In the genomic region with DNA sequence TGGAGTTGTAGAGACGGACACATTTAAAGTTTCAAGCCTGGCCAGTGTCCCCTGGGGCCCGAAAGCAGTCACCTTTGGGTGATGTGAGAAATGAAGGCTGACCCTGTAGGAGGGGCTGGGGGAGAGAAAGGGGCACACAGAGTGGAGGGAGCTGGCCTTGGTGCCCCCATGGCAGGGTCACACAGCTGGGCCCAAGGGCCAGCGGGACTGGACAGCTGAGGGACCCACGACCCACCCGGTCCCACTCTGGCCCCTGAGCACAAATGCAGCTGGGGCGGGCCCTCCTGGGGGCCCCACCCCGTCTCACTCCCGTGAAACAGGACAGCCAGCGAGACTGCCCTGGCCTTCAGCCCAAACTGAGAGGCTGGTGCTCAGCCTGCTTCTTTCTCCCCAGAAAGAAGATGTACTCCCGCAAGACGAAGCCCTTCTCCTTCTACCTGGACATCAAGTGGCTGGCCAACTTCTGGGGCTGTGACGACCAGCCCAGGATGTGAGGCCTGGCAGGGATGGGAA, we compare ENCODE assay signal across 28 cellular contexts. TPM values are rescaled to one million over a fixed set of nuclear protein-coding genes. Genes with fewer than 3 reads are reported as not detected.
"Had no signal": no experiment of that assay in that cellular context is flagged by ENCODE, and none has a peak within 500 bp of the region (broad histone marks: within the 10 kb centered on the region; RNA-seq: fewer than 3 reads in every experiment).

No MANE protein-coding gene starts in this region.

- H3K36me3 ChIP-seq: cardiac muscle cell, heart right ventricle, left ventricle myocardium inferior, sigmoid colon had no signal

- H3K27ac Mint-ChIP-seq: activated naive CD4-positive, alpha-beta T cell treated with anti-CD3 and anti-CD28 coated beads, Interleukin-2, amount 50 U/mL, for 24 hours; dendritic cell treated with granulocyte-macrophage colony-stimulating factor and Interleukin-4, amounts not matched to agents 40 ng/mL and 50 ng/mL, for 4 days; memory B cell; stimulated activated naive B cell treated with anti-CD40 and anti-IgM and Interleukin-4, amounts not matched to agents 10 μg/mL and 1 μg/mL and 100 μg/mL, for 72 hours; WTC11 had no signal

- H3K9me3 ChIP-seq: body of pancreas, heart right ventricle, left ventricle myocardium inferior, sigmoid colon, testis had no signal

- H3K27me3 ChIP-seq: body of pancreas, cardiac muscle cell, testis had no signal

- H3K9me3 Mint-ChIP-seq: activated naive CD4-positive, alpha-beta T cell treated with anti-CD3 and anti-CD28 coated beads, Interleukin-2, amount 50 U/mL, for 24 hours; dendritic cell treated with granulocyte-macrophage colony-stimulating factor and Interleukin-4, amounts not matched to agents 40 ng/mL and 50 ng/mL, for 4 days; memory B cell; naive B cell; stimulated activated naive B cell treated with anti-CD40 and anti-IgM and Interleukin-4, amounts not matched to agents 10 μg/mL and 1 μg/mL and 100 μg/mL, for 72 hours; type B pancreatic cell; WTC11 had no signal

- ATAC-seq: body of pancreas; heart right ventricle; stimulated activated naive B cell treated with anti-CD40 and anti-IgM and Interleukin-4, amounts not matched to agents 10 μg/mL and 1 μg/mL and 100 μg/mL, for 72 hours had no signal

- H3K27ac ChIP-seq: body of pancreas, cardiac muscle cell, heart right ventricle, left ventricle myocardium inferior, sigmoid colon, testis had no signal

- H3K27me3 Mint-ChIP-seq: activated naive CD4-positive, alpha-beta T cell treated with anti-CD3 and anti-CD28 coated beads, Interleukin-2, amount 50 U/mL, for 24 hours; dendritic cell treated with granulocyte-macrophage colony-stimulating factor and Interleukin-4, amounts not matched to agents 40 ng/mL and 50 ng/mL, for 4 days; naive B cell; type B pancreatic cell had no signal

- H3K36me3 Mint-ChIP-seq: activated naive CD4-positive, alpha-beta T cell treated with anti-CD3 and anti-CD28 coated beads, Interleukin-2, amount 50 U/mL, for 24 hours; memory B cell; naive B cell; stimulated activated naive B cell treated with anti-CD40 and anti-IgM and Interleukin-4, amounts not matched to agents 10 μg/mL and 1 μg/mL and 100 μg/mL, for 72 hours; type B pancreatic cell; WTC11 had no signal

- H3K4me1 Mint-ChIP-seq: activated naive CD4-positive, alpha-beta T cell treated with anti-CD3 and anti-CD28 coated beads, Interleukin-2, amount 50 U/mL, for 24 hours; memory B cell; naive B cell; stimulated activated naive B cell treated with anti-CD40 and anti-IgM and Interleukin-4, amounts not matched to agents 10 μg/mL and 1 μg/mL and 100 μg/mL, for 72 hours; WTC11 had no signal

- DNase-seq: activated CD4-positive, alpha-beta T cell treated with anti-CD3 and anti-CD28 coated beads for 4 hours; activated CD4-positive, alpha-beta T cell treated with anti-CD3 and anti-CD28 coated beads, Interleukin-2, amount 50 U/mL, for 48 hours; anterior cingulate cortex; effector CD4-positive, alpha-beta T cell; heart right ventricle; left ventricle myocardium inferior; naive B cell; occipital lobe; sigmoid colon; stimulated activated CD4-positive, alpha-beta T cell treated with anti-CD3 and anti-CD28 coated beads, Interleukin-2, amount 100 ng/mL, for 48 hours; stimulated activated CD8-positive, alpha-beta memory T cell treated with anti-CD3 and anti-CD28 coated beads, Interleukin-4, amount 100 ng/mL, for 48 hours; stimulated activated naive B cell treated with anti-CD40 and anti-IgM and Interleukin-4, amounts not matched to agents 10 μg/mL and 1 μg/mL and 100 μg/mL, for 72 hours; T1000 had no signal

- H3K4me3 ChIP-seq: body of pancreas, cardiac muscle cell, heart right ventricle, left ventricle myocardium inferior, sigmoid colon, smooth muscle cell, testis had no signal

- H3K4me3 Mint-ChIP-seq: activated naive CD4-positive, alpha-beta T cell treated with anti-CD3 and anti-CD28 coated beads, Interleukin-2, amount 50 U/mL, for 24 hours; dendritic cell treated with granulocyte-macrophage colony-stimulating factor and Interleukin-4, amounts not matched to agents 40 ng/mL and 50 ng/mL, for 4 days; memory B cell; naive B cell; stimulated activated naive B cell treated with anti-CD40 and anti-IgM and Interleukin-4, amounts not matched to agents 10 μg/mL and 1 μg/mL and 100 μg/mL, for 72 hours; type B pancreatic cell; WTC11 had no signal

- H3K4me1 ChIP-seq: body of pancreas, heart right ventricle, left ventricle myocardium inferior, sigmoid colon had no signal

- H3K4me2 ChIP-seq: smooth muscle cell had no signal

RNA-seq across cellular contexts. Expression of a gene that starts 6.1 kb away (rescaled TPM):
- total RNA-seq: activated CD8-positive, alpha-beta memory T cell treated with anti-CD3 and anti-CD28 coated beads for 36 hours; epithelial cell of proximal tubule; fibroblast of villous mesenchyme; heart right ventricle; left ventricle myocardium inferior; occipital lobe; sigmoid colon; smooth muscle cell; T-helper 1 cell treated with Interleukin-12 subunit alpha and Interleukin-12 subunit beta and Interleukin-4 antibody, amounts not matched to agents 30 ng/mL and 1 ng/mL, for 36 hours had no signal
- polyA plus RNA-seq: neural cell, smooth muscle cell had no signal

RNA-seq across cellular contexts. Expression of a gene that starts 21.2 kb away (rescaled TPM):
- total RNA-seq: activated CD8-positive, alpha-beta memory T cell treated with anti-CD3 and anti-CD28 coated beads for 36 hours; cardiac muscle cell; fibroblast of villous mesenchyme; left ventricle myocardium inferior; occipital lobe; sigmoid colon; T-helper 1 cell treated with Interleukin-12 subunit alpha and Interleukin-12 subunit beta and Interleukin-4 antibody, amounts not matched to agents 30 ng/mL and 1 ng/mL, for 36 hours; testis; WTC11 had no signal
- polyA plus RNA-seq: cardiac muscle cell, neural cell had no signal

RNA-seq across cellular contexts. Expression of a gene that starts 31.4 kb away (rescaled TPM):
- total RNA-seq: activated CD8-positive, alpha-beta memory T cell treated with anti-CD3 and anti-CD28 coated beads for 36 hours; cardiac muscle cell; epithelial cell of proximal tubule; fibroblast of villous mesenchyme; heart right ventricle; kidney epithelial cell; left ventricle myocardium inferior; sigmoid colon; smooth muscle cell; T-helper 1 cell treated with Interleukin-12 subunit alpha and Interleukin-12 subunit beta and Interleukin-4 antibody, amounts not matched to agents 30 ng/mL and 1 ng/mL, for 36 hours; WTC11 had no signal
- polyA plus RNA-seq: cardiac muscle cell, smooth muscle cell had no signal

RNA-seq across cellular contexts. Expression of a gene that starts 54.8 kb away (rescaled TPM):
- total RNA-seq: fibroblast of villous mesenchyme had no signal
